8 cellular contexts compared by ENCODE assay signal in the genomic region with DNA sequence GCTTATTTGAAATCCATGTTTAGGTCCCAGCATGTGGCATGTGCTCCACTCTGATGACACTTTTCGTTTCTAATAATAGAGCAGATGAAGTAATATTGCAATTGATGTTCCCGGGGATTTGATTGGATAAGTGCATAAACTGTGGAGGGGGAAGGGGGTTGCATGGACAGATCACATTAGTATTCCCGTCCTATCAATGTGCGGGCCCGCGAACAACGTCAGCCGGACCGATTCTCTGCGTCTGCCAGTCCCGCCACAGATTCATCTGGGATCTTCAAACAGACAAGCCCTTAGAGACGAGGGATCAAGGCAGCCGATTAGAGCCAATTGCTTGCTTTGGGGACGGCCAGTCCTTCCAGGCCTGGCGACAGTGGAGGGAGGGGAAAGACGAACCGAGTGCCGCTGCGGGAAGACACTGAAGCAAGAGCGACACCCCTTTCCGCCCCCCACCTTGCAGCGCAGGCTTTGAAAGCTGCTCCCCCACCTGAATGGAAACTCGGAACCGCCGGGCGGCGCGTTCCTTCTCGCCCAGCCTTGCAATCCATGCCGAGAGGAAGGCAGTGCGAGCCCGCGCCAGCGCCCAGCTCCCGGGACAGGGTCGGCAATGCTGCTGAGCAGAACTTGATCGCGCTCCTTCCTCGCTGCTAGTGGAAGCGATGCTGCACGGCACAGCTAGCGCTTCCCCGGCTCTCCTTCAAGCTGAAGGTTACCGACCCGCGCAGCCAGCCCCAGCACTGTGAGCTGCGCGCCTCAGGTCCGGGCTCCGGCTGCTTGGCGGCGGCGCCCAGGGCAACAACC. TPM values are rescaled to one million over a fixed set of nuclear protein-coding genes. Genes with fewer than 3 reads are reported as not detected.
DNase-seq lines count a peak whose midpoint lies in the region; ATAC-seq and TF ChIP-seq lines count a peak whose summit lies in the region.

A gene (plus strand): TSS at position 247 of the 798 bp plus-strand sequence. CDS start 610 bp downstream, outside the sequence.

- H3K27me3 Mint-ChIP-seq in CD8-positive, alpha-beta T cell (ENCODE audit: low read depth), result peaks cover 32% of the 10 kb centered on the region

- no peaks in the 10 kb centered on the region for H3K36me3 ChIP-seq in CD8-positive, alpha-beta T cell (ENCODE audit: insufficient read depth, low read length)
- H3K36me3 ChIP-seq in adipocyte (ENCODE audit: control insufficient read depth, insufficient read depth, low read length, severe bottlenecking) (no peaks in the 10 kb centered on the region), heart right ventricle (no peaks in the 10 kb centered on the region)

- no peak for DNase-seq in CD8-positive, alpha-beta T cell
- DNase-seq in HK-2 (ENCODE audit: unreplicated experiment) (peak; percentile 6), adipocyte (ENCODE audit: low read depth) (peak; percentile 39), heart right ventricle (peak; percentile 23 to 60), posterior vena cava (ENCODE audit: low spot score) (peak; percentile 87), NOMO-1 (lab: John Stamatoyannopoulos, UW; ENCODE audit: unreplicated experiment in 2 of 2) (no peak), activated gamma-delta T cell (lab: John Stamatoyannopoulos, UW) (no peak)

- no peaks in the 10 kb centered on the region for H3K9me3 ChIP-seq in CD8-positive, alpha-beta T cell (ENCODE audit: low read length)
- no peaks in the 10 kb centered on the region for H3K9me3 ChIP-seq in adipocyte (ENCODE audit: control insufficient read depth, low read length)
- no peaks in the 10 kb centered on the region for H3K9me3 ChIP-seq in heart right ventricle

- no peak for ATAC-seq in CD8-positive, alpha-beta T cell
- ATAC-seq in heart right ventricle (peak; percentile 86 to 98 (median 92)), GM19455 (IDR thresholded peaks at IDR 0.05; ENCODE audit: unreplicated experiment) (no peak)

- H3K4me3 ChIP-seq in CD8-positive, alpha-beta T cell (ENCODE audit: low read depth, low read length), result no peak within 1 kb of the TSS
- peak within 1 kb of the TSS; percentile 81 for H3K4me3 ChIP-seq in adipocyte (ENCODE audit: low read length)
- peak within 1 kb of the TSS; percentile 41 to 67 (median 62) for H3K4me3 ChIP-seq in heart right ventricle

- no peak within 1 kb of the TSS for H3K27ac Mint-ChIP-seq in CD8-positive, alpha-beta T cell

- POLR2A ChIA-PET in CD8-positive, alpha-beta T cell (lab: Charles Lee), result no interaction called here

- no peak within 1 kb of the TSS for H3K27ac ChIP-seq in CD8-positive, alpha-beta T cell (ENCODE audit: low read depth, low read length)
- peak within 1 kb of the TSS in 5 of 10 donors; percentile 5 to 59 (median 48) for H3K27ac ChIP-seq in heart right ventricle

- peaks cover 5% of the 10 kb centered on the region for H3K27me3 ChIP-seq in CD8-positive, alpha-beta T cell (ENCODE audit: insufficient read depth, low read length)
- peaks cover 62% of the 10 kb centered on the region for H3K27me3 ChIP-seq in adipocyte (replicated peaks; ENCODE audit: control insufficient read depth, insufficient read depth, low read length)
- peaks cover 0 to 47% (median 29%) of the 10 kb centered on the region in 7 donors for H3K27me3 ChIP-seq in heart right ventricle

- no peaks in the 10 kb centered on the region for H3K9me3 Mint-ChIP-seq in CD8-positive, alpha-beta T cell

- intact Hi-C loops in CD8-positive, alpha-beta T cell (cut with DNase I, micrococcal nuclease), result no loop called here
- intact Hi-C loops in heart right ventricle (cut with DNase I) (loop anchor here in 8 of 10 donors (5.0 to 10.0 kb wide), 6 partner anchors 81 to 271 kb away; no protein-coding TSS in a partner anchor), posterior vena cava (cut with DNase I) (loop anchor here (5.0 to 10.0 kb wide), 2 partner anchors 76 to 89 kb away; no protein-coding TSS in a partner anchor)

- peaks cover 4% of the 10 kb centered on the region for H3K4me1 Mint-ChIP-seq in CD8-positive, alpha-beta T cell (ENCODE audit: low read depth)

- no peaks in the 10 kb centered on the region for H3K36me3 Mint-ChIP-seq in CD8-positive, alpha-beta T cell

- 1 to 2% methylated on average over 53 of the region's 53 CpGs for WGBS in heart right ventricle, 2 donors

- no peak within 1 kb of the TSS for H3K9ac ChIP-seq in adipocyte (ENCODE audit: low read length)

- CTCF ChIA-PET in CD8-positive, alpha-beta T cell (lab: Charles Lee), result no interaction called here

- TF ChIP-seq CTCF in CD8-positive, alpha-beta T cell (IDR thresholded peaks at IDR 0.05), result no peak
- peak in 3 of 9 donors; percentile 34 to 58 (median 35) for TF ChIP-seq CTCF in heart right ventricle (IDR thresholded peaks at IDR 0.05)

- no peaks in the 10 kb centered on the region for H3K4me1 ChIP-seq in CD8-positive, alpha-beta T cell (ENCODE audit: insufficient read depth, low read length)
- peaks cover 4% of the 10 kb centered on the region for H3K4me1 ChIP-seq in adipocyte (ENCODE audit: control insufficient read depth, insufficient read depth, low read length)
- H3K4me1 ChIP-seq in heart right ventricle, result peaks cover 0 to 36% (median 7%) of the 10 kb centered on the region in 9 donors

- peak within 1 kb of the TSS; percentile 19 for H3K4me3 Mint-ChIP-seq in CD8-positive, alpha-beta T cell

RNA-seq across cellular contexts. Expression of the gene that starts here (rescaled TPM):
- not detected for total RNA-seq in CD8-positive, alpha-beta T cell
- total RNA-seq in heart right ventricle (1 to 10 TPM in 9 of 10 donors, under 1 TPM in 1; 0.81 to 3.1 (median 1.7) TPM), posterior vena cava (10 to 100 TPM; 11.7 to 19.3 TPM)
- under 1 TPM; 0.07 to 0.29 TPM for polyA plus RNA-seq in heart right ventricle

Comparison
In these comparisons a context has a peak if more than half of its experiments do, and no peak if none do; other contexts are left out.
1. ATAC-seq: peak in heart right ventricle (8 of 8); none in CD8-positive, alpha-beta T cell (single experiment) and GM19455 (single experiment).
2. DNase-seq: peak in HK-2 (single experiment), adipocyte (single experiment), heart right ventricle (2 of 2) and posterior vena cava (single experiment); none in CD8-positive, alpha-beta T cell (0 of 7), NOMO-1 (0 of 2) and activated gamma-delta T cell (single experiment).
3. intact Hi-C loops: an anchor here in heart right ventricle (5.0 to 10.0 kb wide) and posterior vena cava (5.0 to 10.0 kb wide); none called in CD8-positive, alpha-beta T cell.